In genomic region chr18:45722899-45723298, GRCh38 we compare ENCODE assay signal across 8 cellular contexts. TPM values are rescaled to one million over a fixed set of nuclear protein-coding genes. Genes with fewer than 3 reads are reported as not detected.
DNase-seq lines count a peak whose midpoint lies in the region; TF ChIP-seq lines count a peak whose summit lies in the region.

No MANE protein-coding gene starts in this region.

- no peaks in the 10 kb centered on the region for H3K36me3 Mint-ChIP-seq in glutamatergic neuron (ENCODE audit: unreplicated experiment)

- peaks cover 2% of the 10 kb centered on the region for H3K27me3 Mint-ChIP-seq in glutamatergic neuron (ENCODE audit: unreplicated experiment)

- no peak overlapping the region for H3K4me3 ChIP-seq in HFF-Myc (replicated peaks; ENCODE audit: low read depth, low read length)

- no peak overlapping the region for H3K4me3 Mint-ChIP-seq in glutamatergic neuron (ENCODE audit: unreplicated experiment)

- H3K4me1 Mint-ChIP-seq in glutamatergic neuron (ENCODE audit: low read depth, unreplicated experiment): no peaks in the 10 kb centered on the region

- H3K27ac Mint-ChIP-seq in glutamatergic neuron (ENCODE audit: unreplicated experiment): no peak overlapping the region

- no peaks in the 10 kb centered on the region for H3K9me3 Mint-ChIP-seq in glutamatergic neuron (ENCODE audit: unreplicated experiment)

- DNase-seq in HFF-Myc (ENCODE audit: extremely low read depth, low read depth): peak; percentile 52
- DNase-seq in MV-4-11 (lab: John Stamatoyannopoulos, UW): peak; percentile 63
- peak; percentile 55 for DNase-seq in SK-N-DZ (ENCODE audit: low spot score)
- DNase-seq in activated gamma-delta T cell treated with anti-CD3 and anti-CD28 coated beads, Interleukin-2, amount 50 U/mL, for 16 hours (ENCODE audit: low read depth): peak; percentile 43
- DNase-seq in glutamatergic neuron: peak; percentile 88
- peak; percentile 75 for DNase-seq in retina
- no peak for DNase-seq in cortex of kidney (lab: John Stamatoyannopoulos, UW)

- TF ChIP-seq CTCF in GM12872 (IDR thresholded peaks at IDR 0.05; ENCODE audit: insufficient read depth, low read depth, low read length) (peak; percentile 91), HFF-Myc (IDR thresholded peaks at IDR 0.05; ENCODE audit: low read depth, low read length, missing control alignments) (peak; percentile 87), glutamatergic neuron (IDR thresholded peaks at IDR 0.05; ENCODE audit: partially characterized antibody, unreplicated experiment) (peak; percentile 72)

RNA-seq across cellular contexts. Expression of gene SLC14A1, which starts 1.1 kb away (rescaled TPM):
- not detected in 2 replicates for polyA plus RNA-seq in SK-N-DZ (2014; cell fraction: cytosol; rRNA removed)
- not detected in 2 replicates for polyA plus RNA-seq in SK-N-DZ (2014; cell fraction: nucleus; rRNA removed)
- total RNA-seq in glutamatergic neuron (ENCODE audit: unreplicated experiment): not detected
